In the genomic region with DNA sequence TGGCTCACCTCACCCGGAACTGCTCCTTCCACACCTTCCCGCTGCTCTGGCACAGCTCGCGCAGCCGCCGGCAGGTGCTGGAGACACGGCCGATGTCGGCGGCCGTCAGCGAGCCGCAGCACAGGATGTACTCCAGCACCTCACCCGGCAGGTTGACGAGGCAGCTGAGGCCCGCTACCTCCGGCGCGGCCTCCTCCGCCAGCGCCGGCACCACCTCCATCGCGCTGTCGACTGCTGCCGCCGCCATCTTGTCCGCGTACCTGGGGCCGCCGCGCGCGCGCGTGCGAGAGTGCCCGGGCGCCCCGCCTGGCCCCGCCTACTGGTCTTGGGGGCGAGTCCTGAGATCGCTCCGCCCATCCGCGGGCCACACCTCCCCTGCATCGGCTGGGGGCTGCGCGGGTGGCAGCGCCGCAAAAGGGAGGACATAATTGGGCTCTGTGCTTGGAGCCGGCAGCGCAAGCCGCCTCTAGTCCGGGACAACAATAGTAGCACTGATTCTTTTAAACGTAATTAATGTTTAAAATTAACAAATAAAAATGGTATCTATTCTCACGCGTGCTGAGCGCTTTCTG, we compare ENCODE assay signal across 8 cellular contexts. TPM values are rescaled to one million over a fixed set of nuclear protein-coding genes. Genes with fewer than 3 reads are reported as not detected.
DNase-seq lines count a peak whose midpoint lies in the region; TF ChIP-seq lines count a peak whose summit lies in the region.

A gene with protein sequence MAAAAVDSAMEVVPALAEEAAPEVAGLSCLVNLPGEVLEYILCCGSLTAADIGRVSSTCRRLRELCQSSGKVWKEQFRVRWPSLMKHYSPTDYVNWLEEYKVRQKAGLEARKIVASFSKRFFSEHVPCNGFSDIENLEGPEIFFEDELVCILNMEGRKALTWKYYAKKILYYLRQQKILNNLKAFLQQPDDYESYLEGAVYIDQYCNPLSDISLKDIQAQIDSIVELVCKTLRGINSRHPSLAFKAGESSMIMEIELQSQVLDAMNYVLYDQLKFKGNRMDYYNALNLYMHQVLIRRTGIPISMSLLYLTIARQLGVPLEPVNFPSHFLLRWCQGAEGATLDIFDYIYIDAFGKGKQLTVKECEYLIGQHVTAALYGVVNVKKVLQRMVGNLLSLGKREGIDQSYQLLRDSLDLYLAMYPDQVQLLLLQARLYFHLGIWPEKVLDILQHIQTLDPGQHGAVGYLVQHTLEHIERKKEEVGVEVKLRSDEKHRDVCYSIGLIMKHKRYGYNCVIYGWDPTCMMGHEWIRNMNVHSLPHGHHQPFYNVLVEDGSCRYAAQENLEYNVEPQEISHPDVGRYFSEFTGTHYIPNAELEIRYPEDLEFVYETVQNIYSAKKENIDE (minus strand): TSS at position 261 of the 572 bp plus-strand sequence. CDS start 14 bp downstream, at position 247.

- no peaks in the 10 kb centered on the region for H3K9me3 Mint-ChIP-seq in neural progenitor cell

- H3K27ac Mint-ChIP-seq in neural progenitor cell = peak within 1 kb of the TSS; percentile 18

- peak within 1 kb of the TSS; percentile 68 for H2AFZ ChIP-seq in neural progenitor cell (replicated peaks)

- H3K36me3 ChIP-seq in H7 (replicated peaks; ENCODE audit: control insufficient read depth, insufficient read depth, low read length) (peaks cover 4% of the 10 kb centered on the region), neural progenitor cell (peaks cover 3% of the 10 kb centered on the region), stomach smooth muscle (ENCODE audit: control insufficient read depth in 2 of 2, insufficient read depth in 2 of 2, low read length in 2 of 2) (peaks cover 0 to 7% of the 10 kb centered on the region in 2 donors)

- TF ChIP-seq CTCF in foreskin fibroblast (IDR thresholded peaks at IDR 0.05; ENCODE audit: low read depth, low read length) (no peak), neural progenitor cell (IDR thresholded peaks at IDR 0.05) (no peak)

- H3K4me1 ChIP-seq in neural progenitor cell = peaks cover 8% of the 10 kb centered on the region
- H3K4me1 ChIP-seq in stomach smooth muscle (ENCODE audit: control insufficient read depth, insufficient read depth, low read length) = peaks cover 15% of the 10 kb centered on the region

- H3F3A ChIP-seq in neural progenitor cell (ENCODE audit: low read depth) = peaks cover 8% of the 10 kb centered on the region

- peak within 1 kb of the TSS; percentile 94 for H3K4me2 ChIP-seq in neural progenitor cell

- peaks cover 30% of the 10 kb centered on the region for H4K20me1 ChIP-seq in neural progenitor cell (ENCODE audit: low read depth)

- peak; percentile 95 for DNase-seq in ELF-1 (ENCODE audit: low read depth, low spot score)
- peak; percentile 99 for DNase-seq in H7
- DNase-seq in M059J (ENCODE audit: low read depth) = peak; percentile 76
- peak; percentile 73 for DNase-seq in SHP77 treated with DMSO at 0.1 percent for 48 hours (lab: John Stamatoyannopoulos, UW)
- peak; percentile 92 for DNase-seq in activated gamma-delta T cell treated with Interleukin-2 at 50 U/mL for 16 hours
- DNase-seq in foreskin fibroblast = peak; percentile 83 to 95
- DNase-seq in neural progenitor cell (ENCODE audit: low spot score) = peak; percentile 97

- H3K27ac ChIP-seq in neural progenitor cell (no peak within 1 kb of the TSS), stomach smooth muscle (ENCODE audit: low read length) (peak within 1 kb of the TSS; percentile 58)

- H3K9ac ChIP-seq in neural progenitor cell = peak within 1 kb of the TSS; percentile 77
- H3K9ac ChIP-seq in stomach smooth muscle (ENCODE audit: low read length in 2 of 2) = peak within 1 kb of the TSS; percentile 75 to 87

- peaks cover 6% of the 10 kb centered on the region for H3K27me3 Mint-ChIP-seq in neural progenitor cell (ENCODE audit: insufficient read depth, low read depth)

- H3K27me3 ChIP-seq in H7 (ENCODE audit: control insufficient read depth, insufficient read depth, low read length) = no peaks in the 10 kb centered on the region
- peaks cover 7% of the 10 kb centered on the region for H3K27me3 ChIP-seq in neural progenitor cell
- H3K27me3 ChIP-seq in stomach smooth muscle (ENCODE audit: control insufficient read depth in 1 of 2, insufficient read depth in 2 of 2, low read length in 2 of 2) = no peaks in the 10 kb centered on the region

- H3K4me3 Mint-ChIP-seq in neural progenitor cell = peak within 1 kb of the TSS; percentile 95

- H3K79me2 ChIP-seq in neural progenitor cell (ENCODE audit: low read depth) = peaks cover 44% of the 10 kb centered on the region

- peaks cover 18% of the 10 kb centered on the region for H3K36me3 Mint-ChIP-seq in neural progenitor cell

- peaks cover 16% of the 10 kb centered on the region for H3K4me1 Mint-ChIP-seq in neural progenitor cell

- H3K9me3 ChIP-seq in neural progenitor cell (ENCODE audit: low read depth) (no peaks in the 10 kb centered on the region), stomach smooth muscle (ENCODE audit: control insufficient read depth in 2 of 2, low read length in 2 of 2) (no peaks in the 10 kb centered on the region)

- H3K4me3 ChIP-seq in H7 (ENCODE audit: insufficient read depth, low read depth, low read length) (peak within 1 kb of the TSS; percentile 97), foreskin fibroblast (ENCODE audit: low read depth in 1 of 2, low read length in 2 of 2) (peak within 1 kb of the TSS; percentile 81 to 91), neural progenitor cell (peak within 1 kb of the TSS; percentile 79), stomach smooth muscle (ENCODE audit: low read length in 2 of 2) (peak within 1 kb of the TSS; percentile 80 to 93)

RNA-seq across cellular contexts. Expression of the gene that starts here (rescaled TPM):
- total RNA-seq in H7 (2014; rRNA removed; shearing (Covaris generic)) = 44.1 and 84.2 TPM in 2 replicates
- total RNA-seq in M059J (2014; rRNA removed; shearing (Covaris generic)) = 53.7 and 63.2 TPM in 2 replicates
- total RNA-seq in neural progenitor cell (ENCODE audit: low replicate concordance) = 69.3 and 114 TPM in 2 replicates
